8 cellular contexts compared by ENCODE assay signal in the genomic region with DNA sequence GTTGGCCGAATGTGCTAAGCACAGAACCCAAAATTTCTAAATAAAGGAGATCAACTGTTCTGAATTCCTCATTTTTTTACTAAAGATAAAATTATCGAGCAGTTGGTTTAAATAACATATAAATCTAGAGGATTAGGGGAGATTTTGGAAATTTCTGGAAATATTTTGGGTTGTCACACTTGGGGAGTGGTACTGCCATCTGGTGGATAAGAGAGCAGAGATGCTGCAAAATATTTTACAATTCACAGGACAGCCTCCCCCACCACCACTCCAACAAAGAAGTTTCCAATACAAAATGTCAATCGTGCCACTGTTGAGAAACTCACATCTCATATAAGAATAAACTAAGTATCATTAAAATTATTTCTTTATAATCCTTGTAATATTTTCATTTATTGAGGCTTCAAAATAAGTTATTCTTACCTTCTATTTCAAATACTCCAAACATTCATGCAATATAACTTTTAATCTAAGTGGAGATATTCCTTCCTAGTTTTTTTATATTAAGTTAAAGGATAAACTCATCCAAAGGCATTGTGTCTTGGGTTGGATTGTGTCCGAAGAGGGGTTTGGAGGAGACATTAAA. TPM values are rescaled to one million over a fixed set of nuclear protein-coding genes. Genes with fewer than 3 reads are reported as not detected.
DNase-seq lines count a peak whose midpoint lies in the region; ATAC-seq and TF ChIP-seq lines count a peak whose summit lies in the region.

No MANE protein-coding gene starts in this region.

- no TSS peak for BruUV-seq in IMR-90 (replicated peaks; lab: Mats Ljungman, UMichigan)
- no TSS peak for BruUV-seq in MCF 10A (replicated peaks; lab: Mats Ljungman, UMichigan)

- H2BK120ac ChIP-seq in IMR-90 (ENCODE audit: low read depth, low read length): no peak overlapping the region

- no peak overlapping the region for H3K56ac ChIP-seq in IMR-90 (ENCODE audit: extremely low read depth, insufficient read depth, low read length)

- H3K79me1 ChIP-seq in IMR-90 (ENCODE audit: low read depth in 1 of 2, low read length in 2 of 2): no peaks in the 10 kb centered on the region

- no peak overlapping the region for H2AK5ac ChIP-seq in IMR-90 (ENCODE audit: low read depth, low read length)

- H2BK20ac ChIP-seq in IMR-90 (ENCODE audit: low read depth, low read length): no peak overlapping the region

- H2BK15ac ChIP-seq in IMR-90 (ENCODE audit: low read depth, low read length): no peak overlapping the region

- no peak overlapping the region for H3K4me3 Mint-ChIP-seq in MCF 10A (ENCODE audit: unreplicated experiment)

- no peaks in the 10 kb centered on the region for H3K36me3 ChIP-seq in BE2C
- H3K36me3 ChIP-seq in IMR-90 (ENCODE audit: control insufficient read depth, insufficient read depth, low read length): no peaks in the 10 kb centered on the region

- TF ChIP-seq POLR2A in IMR-90 (IDR thresholded peaks at IDR 0.05; ENCODE audit: low read depth, low read length): no peak

- POLR2A ChIA-PET in IMR-90 (lab: Charles Lee; ENCODE audit: unreplicated experiment) (no interaction called here), MCF 10A (lab: Yijun Ruan, JAX) (no interaction called here)

- peak; percentile 76 for TF ChIP-seq RAD21 in IMR-90 (IDR thresholded peaks at IDR 0.05; ENCODE audit: low read length)

- intact Hi-C loops in IMR-90 (cut with micrococcal nuclease): loop anchor here (1.0 kb wide), 4 partner anchors 178 to 263 kb away; no protein-coding TSS in a partner anchor
- intact Hi-C loops in MCF 10A (cut with micrococcal nuclease): loop anchor here (1.0 to 2.0 kb wide), 4 partner anchors 178 to 551 kb away; no protein-coding TSS in a partner anchor

- peak; percentile 56 for TF ChIP-seq CTCF in BE2C (IDR thresholded peaks at IDR 0.05; ENCODE audit: low read depth, low read length)
- peak; percentile 79 for TF ChIP-seq CTCF in IMR-90 (conservative IDR thresholded peaks at IDR 0.05; ENCODE audit: low read depth, low read length)
- peak; percentile 63 for TF ChIP-seq CTCF in MCF 10A (IDR thresholded peaks at IDR 0.05; ENCODE audit: unreplicated experiment)

- no peak overlapping the region for H3K14ac ChIP-seq in IMR-90 (replicated peaks; ENCODE audit: low read depth, low read length)

- no peak overlapping the region for H4K5ac ChIP-seq in IMR-90 (ENCODE audit: low read depth, low read length)

- H3K27ac ChIP-seq in IMR-90 (ENCODE audit: insufficient read depth, low read length): no peak overlapping the region

- no peak overlapping the region for H4K91ac ChIP-seq in IMR-90 (ENCODE audit: insufficient read depth, low read depth, low read length)

- no peaks in the 10 kb centered on the region for H3K4me1 Mint-ChIP-seq in MCF 10A (ENCODE audit: insufficient read depth, unreplicated experiment)

- no peak overlapping the region for H2AFZ ChIP-seq in IMR-90 (replicated peaks; ENCODE audit: low read length, poor library complexity)

- H4K8ac ChIP-seq in IMR-90 (ENCODE audit: low read depth in 2 of 2, low read length in 2 of 2): no peak overlapping the region

- dilution Hi-C loops in IMR-90 (cut with HindIII; ENCODE audit: low sequenced_read_pairs, unreplicated experiment): no loop called here

- no peaks in the 10 kb centered on the region for H3K9me3 ChIP-seq in BE2C
- H3K9me3 ChIP-seq in IMR-90 (ENCODE audit: control insufficient read depth, insufficient read depth, low read length): no peaks in the 10 kb centered on the region

- no peak overlapping the region for H3K9ac ChIP-seq in IMR-90 (ENCODE audit: low read depth, low read length)

- no peak overlapping the region for H2BK5ac ChIP-seq in IMR-90 (ENCODE audit: low read depth, low read length, poor library complexity, severe bottlenecking)

- no peak overlapping the region for H3K4me3 ChIP-seq in BE2C (ENCODE audit: low read depth, low read length)
- H3K4me3 ChIP-seq in IMR-90 (ENCODE audit: insufficient read depth, low read depth, low read length): no peak overlapping the region

- H3K36me3 Mint-ChIP-seq in MCF 10A (ENCODE audit: insufficient read depth, unreplicated experiment): peaks cover 6% of the 10 kb centered on the region

- H3K23ac ChIP-seq in IMR-90 (ENCODE audit: low read depth, low read length): no peak overlapping the region

- H3K4me1 ChIP-seq in BE2C (no peaks in the 10 kb centered on the region), IMR-90 (ENCODE audit: control insufficient read depth, insufficient read depth, low read length) (no peaks in the 10 kb centered on the region)

- no peaks in the 10 kb centered on the region for H4K20me1 ChIP-seq in IMR-90 (ENCODE audit: insufficient read depth, low read length)

- no peaks in the 10 kb centered on the region for H3K27me3 Mint-ChIP-seq in MCF 10A (ENCODE audit: insufficient read depth, unreplicated experiment)

- DNase-seq in BE2C (no peak), IMR-90 (peak; percentile 36), MCF 10A (ENCODE audit: unreplicated experiment) (peak; percentile 48), kidney tubule cell (ENCODE audit: low spot score) (peak; percentile 5), NK-92 (lab: John Stamatoyannopoulos, UW; ENCODE audit: unreplicated experiment) (no peak)

- in situ Hi-C loops in IMR-90 (cut with MboI; ENCODE audit: low sequenced_read_pairs): loop anchor here (5.0 kb wide), 1 partner anchor 195 kb away; no protein-coding TSS in a partner anchor

- H3K9me3 Mint-ChIP-seq in MCF 10A (ENCODE audit: unreplicated experiment): no peaks in the 10 kb centered on the region

- ATAC-seq in IMR-90 (ENCODE audit: low read depth): peak; percentile 71
- no peak for ATAC-seq in GM21529 (IDR thresholded peaks at IDR 0.05; ENCODE audit: unreplicated experiment)
- ATAC-seq in GM18511 (IDR thresholded peaks at IDR 0.05; ENCODE audit: unreplicated experiment): no peak
- ATAC-seq in HG02938 (IDR thresholded peaks at IDR 0.05; ENCODE audit: unreplicated experiment): no peak

- CTCF ChIA-PET in IMR-90 (lab: Yijun Ruan, JAX): interaction anchor here (0.8 kb wide), 1 partner anchor 178 kb away, joined by 3 read pairs; no protein-coding TSS in a partner anchor
- CTCF ChIA-PET in MCF 10A (lab: Yijun Ruan, JAX): interaction anchor here (0.7 to 2.8 kb wide), 11 partner anchors 15 to 533 kb away, joined by 3 to 25 read pairs (median 4); no protein-coding TSS in a partner anchor

- H3K9me1 ChIP-seq in IMR-90 (ENCODE audit: insufficient read depth, low read length): no peaks in the 10 kb centered on the region

- no peak overlapping the region for H3K4ac ChIP-seq in IMR-90 (ENCODE audit: low read depth, low read length)

- H3K27ac Mint-ChIP-seq in MCF 10A (ENCODE audit: low read depth, unreplicated experiment): no peak overlapping the region

- H3K18ac ChIP-seq in IMR-90 (ENCODE audit: low read depth, low read length): no peak overlapping the region

- no peak overlapping the region for H3K4me2 ChIP-seq in IMR-90 (ENCODE audit: low read depth, low read length)

- no CpG with 5 or more reads among the region's 4 CpGs for WGBS in IMR-90 (ENCODE audit: extremely low coverage in 2 of 2, insufficient read length in 1 of 2), 2 experiments

- H3K27me3 ChIP-seq in BE2C (no peaks in the 10 kb centered on the region), IMR-90 (ENCODE audit: control insufficient read depth, insufficient read depth, low read length) (no peaks in the 10 kb centered on the region)

- no peak overlapping the region for H2AK9ac ChIP-seq in IMR-90 (replicated peaks; ENCODE audit: low read depth, low read length, poor library complexity)

TF ChIP-seq in IMR-90, 13 proteins besides CTCF, POLR2A, EP300 and RAD21:
- TF ChIP-seq CHD1 (IDR thresholded peaks at IDR 0.05; ENCODE audit: low read depth, low read length) (no peak), SMC3 (IDR thresholded peaks at IDR 0.05; ENCODE audit: low read depth, low read length) (peak; percentile 83)

RNA-seq across cellular contexts. Expression of a gene that starts 17.0 kb away (rescaled TPM):
- polyA plus RNA-seq in BE2C (2012; ENCODE audit: insufficient read depth, insufficient read length, low read depth): 2.9 TPM
- total RNA-seq in IMR-90 (2012; rRNA removed): 1.8 and 2.8 TPM in 2 replicates
- 1.7 and 1.8 TPM in 2 replicates for polyA plus RNA-seq in IMR-90 (2012; rRNA removed)
- polyA plus RNA-seq in IMR-90 (2012; cell fraction: cytosol; rRNA removed): 0.23 and 0.35 TPM in 2 replicates
- polyA plus RNA-seq in IMR-90 (2012; cell fraction: nucleus; rRNA removed; ENCODE audit: low replicate concordance): 1.9 and 7.8 TPM in 2 replicates
- total RNA-seq in MCF 10A (2022): 0.81 and 1.5 TPM in 2 replicates

Comparison
In these comparisons a context has a peak if more than half of its experiments do, and no peak if none do; other contexts are left out.
1. DNase-seq: peak in IMR-90 (single experiment), MCF 10A (single experiment) and kidney tubule cell (single experiment); none in BE2C (single experiment) and NK-92 (single experiment).
2. Peak in every context shown above with its lines, with median percentiles within 50 percentile points of each other: CTCF ChIP-seq.